Comparison of ENCODE assay signal across 28 cellular contexts in genomic region chr14:99551034-99551922, GRCh38. TPM values are rescaled to one million over a fixed set of nuclear protein-coding genes. Genes with fewer than 3 reads are reported as not detected.
DNase-seq lines count a peak whose midpoint lies in the region; ATAC-seq and TF ChIP-seq lines count a peak whose summit lies in the region.
"Had no signal": no experiment of that assay in that cellular context is flagged by ENCODE, and none has a peak within 500 bp of the region (broad histone marks: within the 10 kb centered on the region; RNA-seq: fewer than 3 reads in every experiment).

No MANE protein-coding gene starts in this region.

- 55% methylated on average over 11 of the region's 11 CpGs for WGBS in right cardiac atrium
- 82% methylated on average over 11 of the region's 11 CpGs for WGBS in liver

- H3K4me1 ChIP-seq in left ventricle myocardium inferior (peaks cover 71% of the 10 kb centered on the region), right cardiac atrium (ENCODE audit: control insufficient read depth, insufficient read depth, low read length) (peaks cover 11% of the 10 kb centered on the region), liver (ENCODE audit: control insufficient read depth in 4 of 4, insufficient read depth in 4 of 4, low read length in 3 of 4) (peaks cover 36 to 73% (median 64%) of the 10 kb centered on the region in 4 donors)

- ATAC-seq in right cardiac atrium (no peak), HG03108 (IDR thresholded peaks at IDR 0.05; ENCODE audit: unreplicated experiment) (no peak)
- ATAC-seq: activated T-helper 17 cell treated with anti-CD3 and anti-CD28 coated beads, Interleukin-2, amount 50 U/mL, for 72 hours had no signal

- H3K27me3 Mint-ChIP-seq in type B pancreatic cell, result no peaks in the 10 kb centered on the region
- H3K27me3 Mint-ChIP-seq: activated naive CD8-positive, alpha-beta T cell; activated T-helper 17 cell treated with anti-CD3 and anti-CD28 coated beads, Interleukin-2, amount 50 U/mL, for 72 hours had no signal

- H3K36me3 ChIP-seq in left ventricle myocardium inferior (no peaks in the 10 kb centered on the region), liver (ENCODE audit: control insufficient read depth in 4 of 4, insufficient read depth in 3 of 4, low read depth in 1 of 4, low read length in 3 of 4) (no peaks in the 10 kb centered on the region)
- H3K36me3 ChIP-seq: heart right ventricle, prostate gland had no signal

- H3K4me3 Mint-ChIP-seq in type B pancreatic cell, result peak overlapping the region; percentile 15
- H3K4me3 Mint-ChIP-seq: activated naive CD8-positive, alpha-beta T cell; activated T-helper 17 cell treated with anti-CD3 and anti-CD28 coated beads, Interleukin-2, amount 50 U/mL, for 72 hours; CD14-positive monocyte; neural crest cell; stimulated activated naive B cell treated with anti-CD40 and anti-IgM and Interleukin-4, amounts not matched to agents 10 μg/mL and 1 μg/mL and 100 μg/mL, for 72 hours; T-helper 2 cell treated with Interferon-gamma antibody and Interleukin-4, amounts not matched to agents 5 μg/mL and 100 μg/mL, for 36 hours had no signal

- H3K4me1 Mint-ChIP-seq in type B pancreatic cell (ENCODE audit: unreplicated experiment), result peaks cover 50% of the 10 kb centered on the region
- H3K4me1 Mint-ChIP-seq: CD14-positive monocyte had no signal

- H3K36me3 Mint-ChIP-seq in type B pancreatic cell, result no peaks in the 10 kb centered on the region
- H3K36me3 Mint-ChIP-seq: activated naive CD8-positive, alpha-beta T cell; CD14-positive monocyte; stimulated activated naive B cell treated with anti-CD40 and anti-IgM and Interleukin-4, amounts not matched to agents 10 μg/mL and 1 μg/mL and 100 μg/mL, for 72 hours had no signal

- no peaks in the 10 kb centered on the region for H3K9me3 Mint-ChIP-seq in type B pancreatic cell
- H3K9me3 Mint-ChIP-seq: activated T-helper 17 cell treated with anti-CD3 and anti-CD28 coated beads, Interleukin-2, amount 50 U/mL, for 72 hours; neural crest cell; stimulated activated naive B cell treated with anti-CD40 and anti-IgM and Interleukin-4, amounts not matched to agents 10 μg/mL and 1 μg/mL and 100 μg/mL, for 72 hours; T-helper 2 cell treated with Interferon-gamma antibody and Interleukin-4, amounts not matched to agents 5 μg/mL and 100 μg/mL, for 36 hours had no signal

- no peaks in the 10 kb centered on the region for H3K27me3 ChIP-seq in left ventricle myocardium inferior (ENCODE audit: low read depth)
- no peaks in the 10 kb centered on the region for H3K27me3 ChIP-seq in right cardiac atrium (ENCODE audit: control insufficient read depth, insufficient read depth)
- no peaks in the 10 kb centered on the region for H3K27me3 ChIP-seq in liver (ENCODE audit: control insufficient read depth in 4 of 4, insufficient read depth in 4 of 4, low read length in 3 of 4)
- H3K27me3 ChIP-seq: heart right ventricle, testis had no signal

- peak overlapping the region; percentile 82 for H3K27ac Mint-ChIP-seq in type B pancreatic cell
- H3K27ac Mint-ChIP-seq: activated naive CD8-positive, alpha-beta T cell; activated T-helper 17 cell treated with anti-CD3 and anti-CD28 coated beads, Interleukin-2, amount 50 U/mL, for 72 hours; stimulated activated naive B cell treated with anti-CD40 and anti-IgM and Interleukin-4, amounts not matched to agents 10 μg/mL and 1 μg/mL and 100 μg/mL, for 72 hours; T-helper 2 cell treated with Interferon-gamma antibody and Interleukin-4, amounts not matched to agents 5 μg/mL and 100 μg/mL, for 36 hours had no signal

- intact Hi-C loops in left ventricle myocardium inferior (cut with micrococcal nuclease) (no loop called here), right cardiac atrium (cut with DNase I) (no loop called here)

- no peaks in the 10 kb centered on the region for H3K9me3 ChIP-seq in left ventricle myocardium inferior (replicated peaks)
- no peaks in the 10 kb centered on the region for H3K9me3 ChIP-seq in right cardiac atrium (ENCODE audit: control insufficient read depth, low read length)
- H3K9me3 ChIP-seq in liver (ENCODE audit: control insufficient read depth in 4 of 4, low read length in 3 of 4), result no peaks in the 10 kb centered on the region
- H3K9me3 ChIP-seq: heart right ventricle, prostate gland, testis had no signal

- no peak overlapping the region for H3K4me3 ChIP-seq in left ventricle myocardium inferior
- H3K4me3 ChIP-seq in right cardiac atrium (ENCODE audit: low read length), result no peak overlapping the region
- H3K4me3 ChIP-seq in liver (ENCODE audit: low read depth in 1 of 3, low read length in 3 of 3), result no peak overlapping the region
- H3K4me3 ChIP-seq: heart right ventricle, prostate gland, SK-N-MC, skin epidermis, testis had no signal

- H3K27ac ChIP-seq in left ventricle myocardium inferior (replicated peaks) (peak overlapping the region; percentile 90), right cardiac atrium (ENCODE audit: low read length) (no peak overlapping the region), liver (ENCODE audit: low read depth in 1 of 2, low read length in 2 of 2) (peak overlapping the region; percentile 30 to 72)
- H3K27ac ChIP-seq: prostate gland, RWPE1, SK-N-MC had no signal

- no peak overlapping the region for H3K9ac ChIP-seq in liver (ENCODE audit: low read depth in 1 of 2, low read length in 2 of 2)

- no peak for TF ChIP-seq CTCF in left ventricle myocardium inferior (IDR thresholded peaks at IDR 0.05; ENCODE audit: borderline replicate concordance)
- no peak for TF ChIP-seq CTCF in liver (IDR thresholded peaks at IDR 0.05; ENCODE audit: low read depth, low read length, missing input control)
- TF ChIP-seq CTCF in type B pancreatic cell (conservative IDR thresholded peaks at IDR 0.05), result no peak

- DNase-seq in left ventricle myocardium inferior (no peak), right cardiac atrium (no peak), NCI-H526 treated with DMSO at 0.1 percent for 48 hours (lab: John Stamatoyannopoulos, UW) (peak; percentile 10), type B pancreatic cell (ENCODE audit: extremely low spot score, unreplicated experiment) (no peak), T-helper 1 cell (no peak), dermis blood vessel endothelial cell (no peak)
- DNase-seq: activated CD4-positive, alpha-beta T cell treated with anti-CD3 and anti-CD28 coated beads, Interleukin-2, amount 50 U/mL, for 1 hour; activated CD8-positive, alpha-beta memory T cell treated with anti-CD3 and anti-CD28 coated beads, Interleukin-2, amount 50 U/mL, for 4 hours; cerebellar nuclear complex; DMS 273 treated with DMSO at 0.1 percent for 48 hours; foreskin fibroblast; heart right ventricle; NCI-H1436; NCI-H446; stimulated activated naive B cell treated with anti-CD40 and anti-IgM and Interleukin-4, amounts not matched to agents 10 μg/mL and 1 μg/mL and 100 μg/mL, for 72 hours; testis; WERI-Rb-1 had no signal

- no peak for TF ChIP-seq RAD21 in liver (IDR thresholded peaks at IDR 0.05)

TF ChIP-seq in liver, 16 proteins besides CTCF, POLR2A, EP300 and RAD21:
- no peak for TF ChIP-seq ATF3 (IDR thresholded peaks at IDR 0.05)

RNA-seq across cellular contexts. Expression of gene CCDC85C, which starts 52.7 kb away (rescaled TPM):
- total RNA-seq in left ventricle myocardium inferior (41.0 TPM), right cardiac atrium (10 to 100 TPM; 21.0 to 23.3 (median 22.0) TPM), liver (10 to 100 TPM in 1 of 2 donors, 1 to 10 TPM in 1; 7.1 to 12.1 TPM), type B pancreatic cell (ENCODE audit: low replicate concordance) (49.1 and 83.8 TPM in 2 replicates), dermis blood vessel endothelial cell (14.5 and 32.4 TPM in 2 replicates)
- polyA plus RNA-seq in right cardiac atrium (31.5 TPM), liver (10 to 100 TPM in 1 of 2 donors, 1 to 10 TPM in 1; 4.0 to 23.9 TPM)
